In the genomic region with DNA sequence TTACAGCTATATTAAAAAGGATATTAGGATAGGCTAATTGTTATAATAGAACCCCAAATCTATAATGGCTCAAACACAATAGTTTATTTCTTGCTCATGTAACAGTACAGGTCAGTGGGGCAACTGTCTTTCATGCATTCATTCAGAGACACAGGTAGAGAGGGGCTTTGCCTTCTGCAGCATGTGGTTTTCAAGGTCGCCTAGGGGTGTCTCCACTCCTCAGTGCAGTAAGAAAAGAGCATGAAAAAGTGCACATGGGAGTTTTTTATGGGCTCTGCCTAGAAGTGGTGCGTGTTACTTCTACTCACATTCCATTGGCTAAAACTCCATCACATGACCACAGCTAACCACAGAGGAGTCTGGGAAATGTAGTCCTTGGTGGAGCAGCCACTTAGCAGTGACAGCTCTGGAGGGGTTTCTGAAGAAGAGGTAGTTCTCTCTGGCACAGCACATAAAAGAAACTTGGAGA, we compare ENCODE assay signal across 7 cellular contexts. TPM values are rescaled to one million over a fixed set of nuclear protein-coding genes. Genes with fewer than 3 reads are reported as not detected.
DNase-seq lines count a peak whose midpoint lies in the region; FAIRE-seq and TF ChIP-seq lines count a peak whose summit lies in the region.

No MANE protein-coding gene starts in this region.

- no peak overlapping the region for H3K9ac ChIP-seq in Loucy (ENCODE audit: low read depth, low read length, poor library complexity, severe bottlenecking)
- H3K9ac ChIP-seq in smooth muscle cell (ENCODE audit: low read depth) = peak overlapping the region; percentile 98

- peak; percentile 86 for FAIRE-seq in GM12891 (lab: Jason Lieb, UNC)

- no peaks in the 10 kb centered on the region for H3K9me3 ChIP-seq in Loucy (ENCODE audit: insufficient read depth, low read depth, low read length)
- no peaks in the 10 kb centered on the region for H3K9me3 ChIP-seq in smooth muscle cell (replicated peaks; ENCODE audit: low read depth)

- H3K79me2 ChIP-seq in Loucy (ENCODE audit: insufficient read depth, low read length) = no peaks in the 10 kb centered on the region
- peaks cover 36% of the 10 kb centered on the region for H3K79me2 ChIP-seq in smooth muscle cell (ENCODE audit: low read depth)

- no peak for TF ChIP-seq POLR2A in GM12891 (IDR thresholded peaks at IDR 0.05; ENCODE audit: low read depth, low read length)

- 11% methylated on average over 2 of the region's 2 CpGs for WGBS in smooth muscle cell (ENCODE audit: low lambda C conversion rate)

- peaks cover 3% of the 10 kb centered on the region for H3K4me1 ChIP-seq in Loucy (ENCODE audit: insufficient read depth, low read length, poor library complexity, severe bottlenecking)
- peaks cover 22% of the 10 kb centered on the region for H3K4me1 ChIP-seq in smooth muscle cell (ENCODE audit: low read depth)

- TF ChIP-seq CTCF in Loucy (conservative IDR thresholded peaks at IDR 0.05; ENCODE audit: low read length) = peak; percentile 71
- TF ChIP-seq CTCF in astrocyte of the cerebellum (IDR thresholded peaks at IDR 0.05; ENCODE audit: low read depth, low read length, missing control alignments) = peak; percentile 40
- no peak for TF ChIP-seq CTCF in smooth muscle cell (IDR thresholded peaks at IDR 0.05; ENCODE audit: borderline replicate concordance, insufficient read depth, poor library complexity, severe bottlenecking)

- H3F3A ChIP-seq in Loucy (ENCODE audit: low read depth) (no peaks in the 10 kb centered on the region), smooth muscle cell (ENCODE audit: low read depth) (peaks cover 20% of the 10 kb centered on the region)

- H3K27ac ChIP-seq in smooth muscle cell (ENCODE audit: low read depth) = peak overlapping the region; percentile 100

- H3K36me3 ChIP-seq in Loucy (ENCODE audit: insufficient read depth, low read length) (no peaks in the 10 kb centered on the region), smooth muscle cell (ENCODE audit: low read depth) (no peaks in the 10 kb centered on the region)

- H3K4me2 ChIP-seq in Loucy (ENCODE audit: low read depth, low read length, poor library complexity, severe bottlenecking) (no peak overlapping the region), smooth muscle cell (peak overlapping the region; percentile 85)

- H2AFZ ChIP-seq in Loucy (ENCODE audit: low read length) (peak overlapping the region; percentile 68), smooth muscle cell (ENCODE audit: low read depth) (no peak overlapping the region)

- DNase-seq in GM12891 (ENCODE audit: insufficient read length, low spot score) (peak; percentile 42), HCEC 1CT (peak; percentile 71), SW 1271 (lab: John Stamatoyannopoulos, UW) (peak; percentile 58 to 92), astrocyte of the cerebellum (ENCODE audit: low read depth) (peak; percentile 79), iPS DF 19.7 (ENCODE audit: low read depth, low spot score) (peak; percentile 95), smooth muscle cell (lab: John Stamatoyannopoulos, UW; ENCODE audit: unreplicated experiment) (no peak)

- H4K20me1 ChIP-seq in Loucy (ENCODE audit: insufficient read depth, low read length, poor library complexity, severe bottlenecking) = no peaks in the 10 kb centered on the region
- no peaks in the 10 kb centered on the region for H4K20me1 ChIP-seq in smooth muscle cell (ENCODE audit: low read depth)

- no peaks in the 10 kb centered on the region for H3K27me3 ChIP-seq in Loucy (ENCODE audit: insufficient read depth, low read length, poor library complexity, severe bottlenecking)
- no peaks in the 10 kb centered on the region for H3K27me3 ChIP-seq in smooth muscle cell (ENCODE audit: low read depth)

- H3K9me2 ChIP-seq in Loucy (replicated peaks; ENCODE audit: low read depth, low read length) = no peaks in the 10 kb centered on the region

- in situ Hi-C loops in astrocyte of the cerebellum (cut with HindIII; ENCODE audit: low sequenced_read_pairs) = no loop called here

- no peak overlapping the region for H3K4me3 ChIP-seq in Loucy (ENCODE audit: low read length, poor library complexity, severe bottlenecking)
- H3K4me3 ChIP-seq in astrocyte of the cerebellum (ENCODE audit: low read depth, low read length) = no peak overlapping the region
- peak overlapping the region; percentile 39 for H3K4me3 ChIP-seq in smooth muscle cell

TF ChIP-seq in GM12891, 5 proteins besides CTCF, POLR2A, EP300 and RAD21:
- no peak for TF ChIP-seq POU2F2 (IDR thresholded peaks at IDR 0.05; ENCODE audit: low read depth, low read length)
- no peak for TF ChIP-seq PAX5 (IDR thresholded peaks at IDR 0.05; ENCODE audit: insufficient read depth, low read length, severe bottlenecking)
- no peak for TF ChIP-seq TAF1 (IDR thresholded peaks at IDR 0.05; ENCODE audit: low read depth, low read length)
- TF ChIP-seq SPI1 (IDR thresholded peaks at IDR 0.05; ENCODE audit: low read depth, low read length) = no peak
- TF ChIP-seq POLR2AphosphoS5 (IDR thresholded peaks at IDR 0.05; ENCODE audit: low read depth, low read length) = no peak
TF ChIP-seq in GM12891: peak in this region for 0.

RNA-seq across cellular contexts. Expression of gene ZBTB38, which starts 1.8 kb away (rescaled TPM):
- 10.7 TPM for polyA plus RNA-seq in GM12891 (2012; ENCODE audit: low read depth, missing spikeins)
- 68.0 and 108 TPM in 2 replicates for total RNA-seq in smooth muscle cell
- 21.7 and 22.2 TPM in 2 replicates for polyA plus RNA-seq in smooth muscle cell
